In genomic region chr7:116173051-116174028, GRCh38 we compare ENCODE assay signal across 1 cellular context.
A peak's percentile ranks its signal among the peaks of the same experiment; 100 is the strongest.
TF ChIP-seq lines count a peak whose summit lies in the region.

No MANE protein-coding gene starts in this region.

TF ChIP-seq in HepG2, 621 proteins besides CTCF, POLR2A, EP300 and RAD21 (continued from another document):
- TF ChIP-seq ZBTB4 (CRISPR knock-in tag; IDR thresholded peaks at IDR 0.05; ENCODE audit: borderline replicate concordance) (no peak), YEATS2 (CRISPR knock-in tag; IDR thresholded peaks at IDR 0.05; ENCODE audit: borderline replicate concordance) (no peak), THAP8 (CRISPR knock-in tag; IDR thresholded peaks at IDR 0.05; ENCODE audit: borderline replicate concordance) (no peak), ZNF704 (CRISPR knock-in tag; IDR thresholded peaks at IDR 0.05; ENCODE audit: borderline replicate concordance) (no peak), TEAD3 (CRISPR knock-in tag; optimal IDR thresholded peaks at IDR 0.05; ENCODE audit: borderline replicate concordance) (peak; percentile 50)
